In the genomic region with DNA sequence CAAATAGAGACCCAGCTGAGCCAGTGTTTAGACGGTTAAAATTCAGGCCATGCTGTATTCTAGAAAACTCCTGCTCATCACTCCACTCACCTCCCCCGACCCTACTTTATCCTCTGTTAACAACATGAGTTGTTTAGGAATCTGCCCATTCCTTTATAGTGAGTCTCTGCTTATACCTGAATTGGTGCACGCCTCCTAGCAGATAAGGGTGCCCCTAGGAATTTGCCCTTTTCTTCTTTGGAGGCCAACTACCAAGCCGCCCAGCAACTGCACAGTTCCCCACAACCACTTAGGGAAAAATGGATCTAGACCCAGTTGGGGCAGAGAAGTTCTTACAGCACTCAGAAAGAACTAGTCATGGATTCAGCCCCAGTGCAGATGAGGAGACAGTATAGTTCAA, we compare ENCODE assay signal across 9 cellular contexts.
"Had no signal": no experiment of that assay in that cellular context is flagged by ENCODE, and none has a peak within 500 bp of the region (broad histone marks: within the 10 kb centered on the region; RNA-seq: fewer than 3 reads in every experiment).

No MANE protein-coding gene starts in this region.

- H3K9ac ChIP-seq: GM23248 had no signal

- DNase-seq: GM23248, GOT3, H7, H9, HCEC 1CT, HFFc6 had no signal

- H3K4me2 ChIP-seq: GM23338 had no signal

- H3K27ac ChIP-seq: GM23248 had no signal

- H3K9me3 ChIP-seq: HAP-1 had no signal

- ATAC-seq: GM23338, HCT116 had no signal

- H3K4me3 ChIP-seq: GM23248, GM23338, HAP-1 had no signal

- H2AFZ ChIP-seq: GM23248, GM23338 had no signal

- H3K36me3 ChIP-seq: HAP-1 had no signal
